8 cellular contexts compared by ENCODE assay signal in the genomic region with DNA sequence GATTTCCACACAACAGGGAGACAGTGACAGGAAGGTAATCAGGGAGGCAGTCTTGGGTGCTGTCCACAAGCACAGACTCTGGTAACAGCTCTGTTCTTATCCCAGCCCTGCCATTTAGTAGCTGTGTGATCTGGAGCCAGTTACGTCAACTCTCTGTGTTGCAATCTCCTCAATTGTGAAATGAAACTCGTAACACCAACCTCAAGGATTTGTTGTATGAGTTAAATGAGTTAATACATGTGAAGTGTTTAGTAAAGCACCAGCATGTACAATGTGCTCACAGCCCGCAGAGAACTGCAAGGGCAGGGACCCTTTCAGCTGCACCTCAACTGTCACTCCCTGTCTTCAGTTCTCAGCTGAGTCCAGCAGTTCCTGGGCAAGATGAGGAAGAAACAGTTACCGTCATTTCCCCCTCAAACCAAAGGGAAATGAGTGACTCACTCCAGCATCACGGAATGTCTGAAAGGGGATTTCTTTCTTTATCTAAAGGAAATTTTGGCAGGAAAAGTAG. TPM values are rescaled to one million over a fixed set of nuclear protein-coding genes. Genes with fewer than 3 reads are reported as not detected.
DNase-seq lines count a peak whose midpoint lies in the region; ATAC-seq, FAIRE-seq and TF ChIP-seq lines count a peak whose summit lies in the region.

No MANE protein-coding gene starts in this region.

- H3K27ac ChIP-seq in A549 (peak overlapping the region; percentile 60 to 81; a peak in 5 of 6 replicates), HL-60 (replicated peaks) (peak overlapping the region; percentile 30), right lobe of liver (peak overlapping the region in 1 of 3 donors; percentile 64)

- no peak for FAIRE-seq in A549 (lab: Jason Lieb, UNC)

- TF ChIP-seq EP300 in A549 (IDR thresholded peaks at IDR 0.05) = peak in 1 of 2 experiments; percentile 43; a peak in 1 of 5 replicates

- H3K4me3 ChIP-seq in A549 (no peak overlapping the region), HL-60 (replicated peaks; ENCODE audit: insufficient read depth, low read length) (peak overlapping the region; percentile 4; the same call in 1 of the 2 replicates), right lobe of liver (no peak overlapping the region)

- peak in 1 of 2 experiments; percentile 33 for DNase-seq in A549 (ENCODE audit: low read depth in 1 of 2, low spot score in 1 of 2)
- peak; percentile 91 to 92 for DNase-seq in HL-60 (ENCODE audit: low read depth in 1 of 2, low spot score in 1 of 2)
- peak; percentile 76 for DNase-seq in astrocyte of the hippocampus (ENCODE audit: low read depth, low spot score)
- no peak for DNase-seq in right lobe of liver
- DNase-seq in HT-29 (ENCODE audit: low spot score) = no peak
- DNase-seq in kidney glomerular epithelial cell (lab: John Stamatoyannopoulos, UW) = no peak
- no peak for DNase-seq in effector CD8-positive, alpha-beta T cell (lab: John Stamatoyannopoulos, UW)

- H3K9me3 ChIP-seq in A549 = no peaks in the 10 kb centered on the region
- no peaks in the 10 kb centered on the region for H3K9me3 ChIP-seq in right lobe of liver

- TF ChIP-seq CTCF in A549 (IDR thresholded peaks at IDR 0.05) (no peak), HL-60 (IDR thresholded peaks at IDR 0.05; ENCODE audit: insufficient read depth, low read length) (no peak), right lobe of liver (IDR thresholded peaks at IDR 0.05) (no peak)

- 21% methylated on average over 5 of the region's 5 CpGs for WGBS in A549 (ENCODE audit: missing lambda C conversion rate)
- 7% methylated on average over 5 of the region's 5 CpGs for WGBS in right lobe of liver (ENCODE audit: insufficient coverage, low coverage, low lambda C conversion rate, missing lambda C conversion rate)

- CTCF ChIA-PET in A549 (lab: Yijun Ruan, JAX) = interaction anchor here (1.7 to 2.4 kb wide), 2 partner anchors 40 to 141 kb away, joined by 5 to 6 read pairs; a partner anchor contains a TSS

- H3K27me3 ChIP-seq in HL-60 (ENCODE audit: insufficient read depth, poor library complexity, severe bottlenecking) = no peaks in the 10 kb centered on the region
- no peaks in the 10 kb centered on the region for H3K27me3 ChIP-seq in right lobe of liver

- POLR2A ChIA-PET in A549 (lab: Yijun Ruan, JAX) = interaction anchor here (0.9 to 1.0 kb wide), 2 partner anchors 39 to 41 kb away, joined by 4 read pairs; no protein-coding TSS in a partner anchor

- no peak for TF ChIP-seq RAD21 in A549 (conservative IDR thresholded peaks at IDR 0.05 in 1 of 2, IDR thresholded peaks at IDR 0.05 in 1 of 2)

- peaks cover 17% of the 10 kb centered on the region; the same call in 2 of the 3 replicates for H3K4me1 ChIP-seq in A549
- H3K4me1 ChIP-seq in right lobe of liver = no peaks in the 10 kb centered on the region

- H3K4me2 ChIP-seq in A549 = peak overlapping the region; percentile 57

- ATAC-seq in A549 = peak; percentile 79 to 89
- ATAC-seq in right lobe of liver = peak; percentile 75 to 94 (median 86)
- no peak for ATAC-seq in GM18870 (IDR thresholded peaks at IDR 0.05; ENCODE audit: unreplicated experiment)

- H3K36me3 ChIP-seq in right lobe of liver = no peaks in the 10 kb centered on the region

- intact Hi-C loops in right lobe of liver (cut with DNase I) = no loop called here

- TF ChIP-seq POLR2A in A549 (IDR thresholded peaks at IDR 0.05; ENCODE audit: low read length) (no peak), right lobe of liver (IDR thresholded peaks at IDR 0.05) (no peak)

TF ChIP-seq in A549, 52 proteins besides CTCF, POLR2A, EP300 and RAD21:
- TF ChIP-seq FOSL2 (IDR thresholded peaks at IDR 0.05) (no peak), FOSL2 (CRISPR knock-in tag; IDR thresholded peaks at IDR 0.05) (peak; percentile 44; the same call in 1 of the 2 replicates), ZFP36 (IDR thresholded peaks at IDR 0.05; ENCODE audit: borderline replicate concordance, partially characterized antibody) (no peak), NR3C1 (IDR thresholded peaks at IDR 0.05) (no peak), JUNB (IDR thresholded peaks at IDR 0.05) (peak; percentile 25; the same call in 1 of the 2 replicates), JUN (IDR thresholded peaks at IDR 0.05) (peak; percentile 19 to 33; a peak in 2 of 5 replicates), CEBPB (IDR thresholded peaks at IDR 0.05) (peak; percentile 88 to 90), CHD4 (IDR thresholded peaks at IDR 0.05; ENCODE audit: borderline replicate concordance) (no peak), GATA3 (IDR thresholded peaks at IDR 0.05; ENCODE audit: borderline replicate concordance) (no peak), POLR2AphosphoS2 (conservative IDR thresholded peaks at IDR 0.05; ENCODE audit: low read length) (no peak)
- TF ChIP-seq, protein P1, sequence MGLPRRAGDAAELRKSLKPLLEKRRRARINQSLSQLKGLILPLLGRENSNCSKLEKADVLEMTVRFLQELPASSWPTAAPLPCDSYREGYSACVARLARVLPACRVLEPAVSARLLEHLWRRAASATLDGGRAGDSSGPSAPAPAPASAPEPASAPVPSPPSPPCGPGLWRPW (IDR thresholded peaks at IDR 0.05) = peak; percentile 67
TF ChIP-seq in A549: peak in this region for 5.

RNA-seq across cellular contexts. Expression of a gene that starts 39.8 kb away (rescaled TPM):
- polyA plus RNA-seq in A549 (2011; rRNA removed) = 6.6 and 7.5 TPM in 2 replicates
- 3.3 and 4.3 TPM in 2 replicates for polyA plus RNA-seq in A549 (2012; cell fraction: cytosol; rRNA removed)
- 4.5 and 5.0 TPM in 2 replicates for polyA plus RNA-seq in A549 (2012; cell fraction: nucleus; rRNA removed)
- 4.8 to 5.5 TPM (median 5.4 TPM) in 3 replicates for polyA plus RNA-seq in A549 (2017; fragmentation: RNase III; extraction: RNeasy Plus Mini Kit Qiagen cat#74134 plus additional on column Dnase treatment)
- 12.8 and 14.4 TPM in 2 replicates for polyA minus RNA-seq in A549 (2011; rRNA and poly(A)+ RNA removed)
- under 1 TPM in 5 of 6 experiments, not detected in 1; 0.15 to 0.86 (median 0.31) TPM for total RNA-seq in right lobe of liver
- total RNA-seq in HT-29 (2014; rRNA removed; shearing (Covaris generic)) = 3.0 and 4.3 TPM in 2 replicates

Comparison
In these comparisons a context has a peak if more than half of its experiments do, and no peak if none do; other contexts are left out.
1. DNase-seq: peak in HL-60 (2 of 2) and astrocyte of the hippocampus (single experiment); none in right lobe of liver (0 of 3), HT-29 (single experiment), kidney glomerular epithelial cell (single experiment) and effector CD8-positive, alpha-beta T cell (single experiment).